19 cellular contexts compared by ENCODE assay signal in genomic region chr11:86658534-86658933, GRCh38. TPM values are rescaled to one million over a fixed set of nuclear protein-coding genes. Genes with fewer than 3 reads are reported as not detected.
A peak's percentile ranks its signal among the peaks of the same experiment; 100 is the strongest.
DNase-seq lines count a peak whose midpoint lies in the region; ATAC-seq and TF ChIP-seq lines count a peak whose summit lies in the region.
"Had no signal": no experiment of that assay in that cellular context is flagged by ENCODE, and none has a peak within 500 bp of the region (broad histone marks: within the 10 kb centered on the region; RNA-seq: fewer than 3 reads in every experiment).

No MANE protein-coding gene starts in this region.

- no peak overlapping the region for H3K4me2 ChIP-seq in SK-N-SH
- H3K4me2 ChIP-seq: A549, BLaER1 had no signal

- no peaks in the 10 kb centered on the region for H3K79me2 ChIP-seq in SK-N-SH (ENCODE audit: insufficient read depth)

- no peak overlapping the region for H3K4me3 Mint-ChIP-seq in osteocyte (ENCODE audit: unreplicated experiment)
- H3K4me3 Mint-ChIP-seq: CD14-positive monocyte; CD4-positive, alpha-beta memory T cell; IgD-negative memory B cell had no signal

- TF ChIP-seq CTCF in SK-N-SH (IDR thresholded peaks at IDR 0.05) (no peak), coronary artery (IDR thresholded peaks at IDR 0.05) (no peak), osteocyte (IDR thresholded peaks at IDR 0.05) (no peak), tibial artery (IDR thresholded peaks at IDR 0.05) (no peak), foreskin keratinocyte (conservative IDR thresholded peaks at IDR 0.05) (no peak), RWPE1 (conservative IDR thresholded peaks at IDR 0.05; ENCODE audit: low read depth) (no peak)

- no peaks in the 10 kb centered on the region for H3K27me3 ChIP-seq in SK-N-SH (ENCODE audit: insufficient read depth)
- H3K27me3 ChIP-seq in tibial artery, result no peaks in the 10 kb centered on the region
- H3K27me3 ChIP-seq in foreskin keratinocyte, result no peaks in the 10 kb centered on the region
- H3K27me3 ChIP-seq: BLaER1 had no signal

- TF ChIP-seq EP300 in SK-N-SH (IDR thresholded peaks at IDR 0.05; ENCODE audit: borderline replicate concordance in 1 of 2, low read depth in 1 of 2, low read length in 1 of 2), result no peak

- DNase-seq in SK-N-SH (no peak), coronary artery (ENCODE audit: low spot score) (no peak), osteocyte (ENCODE audit: extremely low spot score, unreplicated experiment) (no peak), tibial artery (no peak), foreskin keratinocyte (no peak), RWPE1 (ENCODE audit: low spot score) (no peak), ACHN (no peak)
- DNase-seq: CD4-positive, alpha-beta memory T cell; DMS153; DMS79; GF-D8 had no signal

- peaks cover 2% of the 10 kb centered on the region for H3K36me3 Mint-ChIP-seq in osteocyte (ENCODE audit: unreplicated experiment)
- H3K36me3 Mint-ChIP-seq: CD14-positive monocyte; CD4-positive, alpha-beta memory T cell; IgD-negative memory B cell had no signal

- ATAC-seq in SK-N-SH treated with all-trans-retinoic acid at 6 μM for 48 hours (no peak), foreskin keratinocyte (no peak)
- ATAC-seq: A549 had no signal

- in situ Hi-C loops in ACHN (cut with HindIII; ENCODE audit: low pct_ligation_motif_present, low pct_unique_long_range_greater_than_20kb, low sequenced_read_pairs), result no loop called here

- H3K4me3 ChIP-seq in SK-N-SH (ENCODE audit: low read depth in 2 of 2, low read length in 1 of 2), result no peak overlapping the region
- H3K4me3 ChIP-seq in coronary artery, result no peak overlapping the region
- H3K4me3 ChIP-seq in tibial artery, result no peak overlapping the region
- H3K4me3 ChIP-seq: A549, BLaER1, HAP-1 had no signal

- CTCF ChIA-PET in SK-N-SH (lab: Yijun Ruan, JAX), result no interaction called here
- CTCF ChIA-PET in RWPE1 (lab: Yijun Ruan, JAX), result interaction anchor here (0.6 kb wide), 2 partner anchors 34 to 102 kb away, joined by 3 read pairs; no protein-coding TSS in a partner anchor

- no peaks in the 10 kb centered on the region for H4K20me1 ChIP-seq in SK-N-SH (ENCODE audit: insufficient read depth)
- H4K20me1 ChIP-seq: BLaER1 had no signal

- POLR2A ChIA-PET in SK-N-SH (lab: Yijun Ruan, JAX), result no interaction called here
- POLR2A ChIA-PET in RWPE1 (lab: Yijun Ruan, JAX; ENCODE audit: low non-redundant PET), result no interaction called here

- H3K4me1 ChIP-seq in SK-N-SH (ENCODE audit: control insufficient read depth in 1 of 2, insufficient read depth in 2 of 2, low read depth in 1 of 2, low read length in 1 of 2) (peaks cover 0 to 4% of the 10 kb centered on the region in 2 experiments; a peak in 1 of 4 replicates), tibial artery (peaks cover 0 to 44% (median 18%) of the 10 kb centered on the region in 4 donors), foreskin keratinocyte (peaks cover 14% of the 10 kb centered on the region)
- H3K4me1 ChIP-seq: BLaER1, HAP-1 had no signal

- intact Hi-C loops in tibial artery (cut with DNase I; ENCODE audit: low total_unique reads), result no loop called here

- H3K27me3 Mint-ChIP-seq in osteocyte (ENCODE audit: unreplicated experiment), result no peaks in the 10 kb centered on the region
- H3K27me3 Mint-ChIP-seq: CD4-positive, alpha-beta memory T cell had no signal

- H3K27ac ChIP-seq in SK-N-SH (ENCODE audit: low read depth in 2 of 2, low read length in 1 of 2), result peak overlapping the region; percentile 26 to 45; a peak in 2 of 4 replicates
- peak overlapping the region; percentile 58 to 84 for H3K27ac ChIP-seq in coronary artery
- H3K27ac ChIP-seq in tibial artery, result peak overlapping the region; percentile 65 to 67
- no peak overlapping the region for H3K27ac ChIP-seq in foreskin keratinocyte
- H3K27ac ChIP-seq in RWPE1, result no peak overlapping the region
- H3K27ac ChIP-seq: 22Rv1, A549, BLaER1, HL-60 had no signal

- no peak overlapping the region for H3K9ac ChIP-seq in SK-N-SH
- H3K9ac ChIP-seq: BLaER1 had no signal

- H3K9me3 Mint-ChIP-seq in osteocyte (ENCODE audit: unreplicated experiment), result no peaks in the 10 kb centered on the region

- TF ChIP-seq RAD21 in SK-N-SH (IDR thresholded peaks at IDR 0.05; ENCODE audit: low read length), result no peak

- H3K4me1 Mint-ChIP-seq in osteocyte (ENCODE audit: unreplicated experiment), result peaks cover 30% of the 10 kb centered on the region
- H3K4me1 Mint-ChIP-seq: CD14-positive monocyte; CD4-positive, alpha-beta memory T cell; IgD-negative memory B cell had no signal

- H3K9me3 ChIP-seq in SK-N-SH, result no peaks in the 10 kb centered on the region
- no peaks in the 10 kb centered on the region for H3K9me3 ChIP-seq in tibial artery
- H3K9me3 ChIP-seq: A549, BLaER1, HAP-1 had no signal

- WGBS in SK-N-SH (ENCODE audit: low lambda C conversion rate), result no CpG with 5 or more reads among the region's 1 CpG

- no peak overlapping the region for H2AFZ ChIP-seq in SK-N-SH (ENCODE audit: low read depth)

- peaks cover 9% of the 10 kb centered on the region for H3F3A ChIP-seq in SK-N-SH (replicated peaks; ENCODE audit: insufficient read depth)

- H3K36me3 ChIP-seq in SK-N-SH (replicated peaks in 1 of 2; ENCODE audit: control insufficient read depth in 1 of 2, insufficient read depth in 2 of 2, low read length in 1 of 2), result no peaks in the 10 kb centered on the region
- no peaks in the 10 kb centered on the region for H3K36me3 ChIP-seq in tibial artery
- H3K36me3 ChIP-seq: BLaER1, HAP-1 had no signal

- H3K9me2 ChIP-seq in SK-N-SH, result no peaks in the 10 kb centered on the region

- peak overlapping the region; percentile 81 for H3K27ac Mint-ChIP-seq in osteocyte (ENCODE audit: unreplicated experiment)
- H3K27ac Mint-ChIP-seq: CD14-positive monocyte; CD4-positive, alpha-beta memory T cell; IgD-negative memory B cell had no signal

TF ChIP-seq in SK-N-SH, 30 proteins besides CTCF, POLR2A, EP300 and RAD21:
- TF ChIP-seq TCF12 (IDR thresholded peaks at IDR 0.05), result no peak
TF ChIP-seq in SK-N-SH: peak in this region for 0.

TF ChIP-seq in SK-N-SH treated with all-trans-retinoic acid at 6 μM for 48 hours, 23 proteins besides CTCF, POLR2A, EP300 and RAD21:
- TF ChIP-seq TOX (CRISPR knock-in tag; IDR thresholded peaks at IDR 0.05; ENCODE audit: borderline replicate concordance), result no peak
- no peak for TF ChIP-seq SNAI2 (CRISPR knock-in tag; IDR thresholded peaks at IDR 0.05)
- no peak for TF ChIP-seq GLIS3 (CRISPR knock-in tag; IDR thresholded peaks at IDR 0.05)
- no peak for TF ChIP-seq TSHZ2 (CRISPR knock-in tag; IDR thresholded peaks at IDR 0.05)
- no peak for TF ChIP-seq PPARA (CRISPR knock-in tag; IDR thresholded peaks at IDR 0.05; ENCODE audit: borderline replicate concordance)
- no peak for TF ChIP-seq ESRRG (CRISPR knock-in tag; IDR thresholded peaks at IDR 0.05)
- TF ChIP-seq BACH2 (CRISPR knock-in tag; IDR thresholded peaks at IDR 0.05; ENCODE audit: borderline replicate concordance), result no peak
- TF ChIP-seq ZNF8 (CRISPR knock-in tag; IDR thresholded peaks at IDR 0.05), result no peak
- no peak for TF ChIP-seq ZNF70 (CRISPR knock-in tag; IDR thresholded peaks at IDR 0.05)
- TF ChIP-seq ZFP30 (CRISPR knock-in tag; IDR thresholded peaks at IDR 0.05), result no peak
- TF ChIP-seq ARNTL (CRISPR knock-in tag; IDR thresholded peaks at IDR 0.05; ENCODE audit: borderline replicate concordance, low read depth), result no peak
- no peak for TF ChIP-seq CSDC2 (CRISPR knock-in tag; IDR thresholded peaks at IDR 0.05)
- no peak for TF ChIP-seq PATZ1 (CRISPR knock-in tag; IDR thresholded peaks at IDR 0.05; ENCODE audit: borderline replicate concordance)
- TF ChIP-seq ZC3H10 (CRISPR knock-in tag; IDR thresholded peaks at IDR 0.05), result no peak
- TF ChIP-seq ZNF565 (CRISPR knock-in tag; conservative IDR thresholded peaks at IDR 0.05; ENCODE audit: low read depth), result no peak
- no peak for TF ChIP-seq ISL1 (CRISPR knock-in tag; IDR thresholded peaks at IDR 0.05)

RNA-seq across cellular contexts. Expression of gene ME3, which starts 13.9 kb away (rescaled TPM):
- polyA plus RNA-seq in SK-N-SH (2012; rRNA removed) (22.0 and 25.5 TPM in 2 replicates), foreskin keratinocyte (2.2 and 3.2 TPM in 2 replicates)
- polyA plus RNA-seq in SK-N-SH (2012; cell fraction: cytosol; rRNA removed), result 6.5 and 11.4 TPM in 2 replicates
- 106 and 111 TPM in 2 replicates for polyA plus RNA-seq in SK-N-SH (2012; cell fraction: nucleus; rRNA removed)
- total RNA-seq in osteocyte (17.5 and 19.5 TPM in 2 replicates), foreskin keratinocyte (2.4 and 3.7 TPM in 2 replicates)
- polyA plus RNA-seq: IgD-negative memory B cell had no signal

Comparison
In these comparisons a context has a peak if more than half of its experiments do, and no peak if none do; other contexts are left out.
1. H3K27ac ChIP-seq: peak in SK-N-SH (2 of 2), coronary artery (2 of 2) and tibial artery (2 of 2); none in foreskin keratinocyte (single experiment) and RWPE1 (single experiment).